8 cellular contexts compared by ENCODE assay signal in the genomic region with DNA sequence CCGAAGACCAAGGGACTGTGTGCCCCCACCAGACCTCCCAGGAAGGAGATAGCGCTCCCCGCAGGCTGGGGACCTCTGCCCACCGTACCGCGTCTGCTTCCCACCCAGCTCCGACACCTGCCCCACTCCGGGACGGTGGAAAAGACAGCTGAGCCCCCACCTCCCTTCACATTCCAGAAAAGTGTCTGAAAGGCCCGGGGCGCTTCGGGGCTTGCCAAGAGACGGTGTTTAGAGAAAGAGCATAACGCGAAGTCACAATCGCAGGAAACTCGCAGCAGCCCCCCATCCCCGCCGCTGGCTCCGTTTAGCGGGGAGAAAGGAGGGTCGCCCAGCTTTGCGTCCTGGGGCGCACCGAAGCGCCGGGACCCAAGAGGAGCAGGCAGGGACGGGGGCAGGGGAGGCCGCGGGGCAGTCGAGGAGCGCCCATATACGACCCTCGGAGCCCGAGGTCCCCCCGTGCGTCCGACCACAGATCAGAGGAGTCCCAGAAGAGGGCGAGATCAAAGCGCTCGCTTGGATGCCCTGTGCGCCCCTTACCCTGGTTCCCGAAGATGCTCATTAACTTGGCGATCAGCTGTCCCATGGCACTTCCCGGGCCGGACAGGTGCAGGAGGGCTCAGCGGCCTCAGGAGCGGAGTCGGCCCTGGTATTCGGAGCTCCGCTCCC. TPM values are rescaled to one million over a fixed set of nuclear protein-coding genes. Genes with fewer than 3 reads are reported as not detected.
DNase-seq lines count a peak whose midpoint lies in the region; ATAC-seq and TF ChIP-seq lines count a peak whose summit lies in the region.

No MANE protein-coding gene starts in this region.

- H3K27me3 ChIP-seq in CD8-positive, alpha-beta memory T cell (ENCODE audit: insufficient read depth, low read length, poor library complexity, severe bottlenecking), result no peaks in the 10 kb centered on the region
- peaks cover 32% of the 10 kb centered on the region for H3K27me3 ChIP-seq in cardiac muscle cell

- peak overlapping the region; percentile 91 to 98 (median 94) for H3K4me3 Mint-ChIP-seq in CD8-positive, alpha-beta memory T cell
- peak overlapping the region; percentile 82 for H3K4me3 Mint-ChIP-seq in progenitor cell of endocrine pancreas (ENCODE audit: low read depth)

- no peak for TF ChIP-seq CTCF in WI38 (IDR thresholded peaks at IDR 0.05; ENCODE audit: low read depth, low read length)
- no peak for TF ChIP-seq CTCF in cardiac muscle cell (IDR thresholded peaks at IDR 0.05; ENCODE audit: low read depth, low read length)
- TF ChIP-seq CTCF in progenitor cell of endocrine pancreas (IDR thresholded peaks at IDR 0.05; ENCODE audit: unreplicated experiment), result no peak

- H3K36me3 ChIP-seq in CD8-positive, alpha-beta memory T cell (ENCODE audit: insufficient read depth, low read length), result no peaks in the 10 kb centered on the region
- H3K36me3 ChIP-seq in cardiac muscle cell, result no peaks in the 10 kb centered on the region

- no peaks in the 10 kb centered on the region for H3K9me3 ChIP-seq in CD8-positive, alpha-beta memory T cell (ENCODE audit: low read length)
- no peaks in the 10 kb centered on the region for H3K9me3 ChIP-seq in cardiac muscle cell (ENCODE audit: low read depth)

- H3K27ac ChIP-seq in CD8-positive, alpha-beta memory T cell (ENCODE audit: low read depth, low read length), result no peak overlapping the region
- H3K27ac ChIP-seq in cardiac muscle cell, result no peak overlapping the region

- H3K9me3 Mint-ChIP-seq in CD8-positive, alpha-beta memory T cell, result no peaks in the 10 kb centered on the region
- no peaks in the 10 kb centered on the region for H3K9me3 Mint-ChIP-seq in progenitor cell of endocrine pancreas (ENCODE audit: low read depth)

- in situ Hi-C loops in G401 (cut with HindIII; ENCODE audit: low sequenced_read_pairs), result no loop called here

- peaks cover 16% of the 10 kb centered on the region for H3K4me1 ChIP-seq in CD8-positive, alpha-beta memory T cell (ENCODE audit: insufficient read depth, low read length)
- H3K4me1 ChIP-seq in cardiac muscle cell (ENCODE audit: low read depth), result no peaks in the 10 kb centered on the region

- peaks cover 31 to 41% (median 32%) of the 10 kb centered on the region in 3 donors for H3K4me1 Mint-ChIP-seq in CD8-positive, alpha-beta memory T cell
- H3K4me1 Mint-ChIP-seq in progenitor cell of endocrine pancreas (ENCODE audit: low read depth), result peaks cover 10% of the 10 kb centered on the region

- peak overlapping the region; percentile 92 for H3K4me3 ChIP-seq in CD8-positive, alpha-beta memory T cell (ENCODE audit: low read length)
- peak overlapping the region; percentile 58 for H3K4me3 ChIP-seq in WI38 (ENCODE audit: low read depth, low read length)
- peak overlapping the region; percentile 46 for H3K4me3 ChIP-seq in cardiac muscle cell

- peak overlapping the region in 7 of 8 donors; percentile 19 to 98 (median 82) for H3K27ac Mint-ChIP-seq in CD8-positive, alpha-beta memory T cell
- peak overlapping the region; percentile 43 for H3K27ac Mint-ChIP-seq in progenitor cell of endocrine pancreas

- no peak for ATAC-seq in GM18505 (IDR thresholded peaks at IDR 0.05; ENCODE audit: unreplicated experiment)

- peaks cover 0 to 5% (median 0%) of the 10 kb centered on the region in 3 donors for H3K36me3 Mint-ChIP-seq in CD8-positive, alpha-beta memory T cell
- H3K36me3 Mint-ChIP-seq in progenitor cell of endocrine pancreas (ENCODE audit: insufficient read depth), result no peaks in the 10 kb centered on the region

- POLR2A ChIA-PET in CD8-positive, alpha-beta memory T cell (lab: Charles Lee), result interaction anchor here (0.5 to 1.6 kb wide), 12 partner anchors 8 to 312 kb away, joined by 3 to 18 read pairs (median 4); a partner anchor contains a TSS

- DNase-seq in CD8-positive, alpha-beta memory T cell, result no peak
- peak in 1 of 2 donors; percentile 35 for DNase-seq in cardiac muscle cell (ENCODE audit: low read depth in 1 of 2, low spot score in 1 of 2)
- DNase-seq in progenitor cell of endocrine pancreas (ENCODE audit: low spot score, unreplicated experiment), result no peak
- DNase-seq in COLO829 (ENCODE audit: low spot score), result no peak
- DNase-seq in NCI-H1930 (lab: John Stamatoyannopoulos, UW), result no peak
- DNase-seq in G401 (ENCODE audit: low spot score), result no peak

- no peak for TF ChIP-seq POLR2A in GM18505 (IDR thresholded peaks at IDR 0.05; ENCODE audit: borderline replicate concordance, extremely low read depth, insufficient read depth, insufficient read length)

- CTCF ChIA-PET in CD8-positive, alpha-beta memory T cell (lab: Charles Lee), result interaction anchor here (0.6 to 8.5 kb wide), 56 partner anchors 9 to 400 kb away, joined by 3 to 121 read pairs (median 4); a partner anchor contains a TSS

- H3K27me3 Mint-ChIP-seq in CD8-positive, alpha-beta memory T cell, result peaks cover 0 to 3% of the 10 kb centered on the region in 2 donors
- H3K27me3 Mint-ChIP-seq in progenitor cell of endocrine pancreas, result peaks cover 35% of the 10 kb centered on the region

RNA-seq across cellular contexts. Expression of a gene that starts 0.7 kb away (rescaled TPM):
- not detected for total RNA-seq in CD8-positive, alpha-beta memory T cell
- polyA plus RNA-seq in CD8-positive, alpha-beta memory T cell, result not detected
- total RNA-seq in cardiac muscle cell, result 0.12 TPM in 1 of 2 replicates, not detected in the other
- not detected in 2 replicates for polyA plus RNA-seq in cardiac muscle cell
- not detected in 2 replicates for total RNA-seq in progenitor cell of endocrine pancreas
- total RNA-seq in G401 (2014; rRNA removed; shearing (Covaris generic)), result not detected in 2 replicates

RNA-seq across cellular contexts. Expression of a gene that starts 13.9 kb away (rescaled TPM):
- total RNA-seq in CD8-positive, alpha-beta memory T cell, result 1 to 10 TPM; 2.5 to 2.9 TPM
- polyA plus RNA-seq in CD8-positive, alpha-beta memory T cell, result 10.3 TPM
- 8.4 and 25.0 TPM in 2 replicates for total RNA-seq in cardiac muscle cell
- polyA plus RNA-seq in cardiac muscle cell, result 6.3 and 6.6 TPM in 2 replicates
- 2.3 and 3.7 TPM in 2 replicates for total RNA-seq in progenitor cell of endocrine pancreas
- 1.5 and 4.7 TPM in 2 replicates for total RNA-seq in G401 (2014; rRNA removed; shearing (Covaris generic))

RNA-seq across cellular contexts. Expression of a gene that starts 32.2 kb away (rescaled TPM):
- total RNA-seq in CD8-positive, alpha-beta memory T cell, result 10 to 100 TPM; 10.6 to 12.3 TPM
- polyA plus RNA-seq in CD8-positive, alpha-beta memory T cell, result 2.7 TPM
- 17.3 and 27.6 TPM in 2 replicates for total RNA-seq in cardiac muscle cell
- polyA plus RNA-seq in cardiac muscle cell, result 41.6 and 57.1 TPM in 2 replicates
- total RNA-seq in progenitor cell of endocrine pancreas, result 11.3 and 13.8 TPM in 2 replicates
- total RNA-seq in G401 (2014; rRNA removed; shearing (Covaris generic)), result 6.4 and 7.6 TPM in 2 replicates

RNA-seq across cellular contexts. Expression of a gene that starts 34.8 kb away (rescaled TPM):
- total RNA-seq in CD8-positive, alpha-beta memory T cell, result 1,000 to 10,000 TPM; 3,043 to 3,093 TPM
- 2,939 TPM for polyA plus RNA-seq in CD8-positive, alpha-beta memory T cell
- total RNA-seq in cardiac muscle cell (2,476 and 3,028 TPM in 2 replicates), progenitor cell of endocrine pancreas (1,229 and 1,297 TPM in 2 replicates)
- 761 and 822 TPM in 2 replicates for polyA plus RNA-seq in cardiac muscle cell
- total RNA-seq in G401 (2014; rRNA removed; shearing (Covaris generic)), result 3,500 and 4,218 TPM in 2 replicates
